Comparison of ENCODE assay signal across 8 cellular contexts in the genomic region with DNA sequence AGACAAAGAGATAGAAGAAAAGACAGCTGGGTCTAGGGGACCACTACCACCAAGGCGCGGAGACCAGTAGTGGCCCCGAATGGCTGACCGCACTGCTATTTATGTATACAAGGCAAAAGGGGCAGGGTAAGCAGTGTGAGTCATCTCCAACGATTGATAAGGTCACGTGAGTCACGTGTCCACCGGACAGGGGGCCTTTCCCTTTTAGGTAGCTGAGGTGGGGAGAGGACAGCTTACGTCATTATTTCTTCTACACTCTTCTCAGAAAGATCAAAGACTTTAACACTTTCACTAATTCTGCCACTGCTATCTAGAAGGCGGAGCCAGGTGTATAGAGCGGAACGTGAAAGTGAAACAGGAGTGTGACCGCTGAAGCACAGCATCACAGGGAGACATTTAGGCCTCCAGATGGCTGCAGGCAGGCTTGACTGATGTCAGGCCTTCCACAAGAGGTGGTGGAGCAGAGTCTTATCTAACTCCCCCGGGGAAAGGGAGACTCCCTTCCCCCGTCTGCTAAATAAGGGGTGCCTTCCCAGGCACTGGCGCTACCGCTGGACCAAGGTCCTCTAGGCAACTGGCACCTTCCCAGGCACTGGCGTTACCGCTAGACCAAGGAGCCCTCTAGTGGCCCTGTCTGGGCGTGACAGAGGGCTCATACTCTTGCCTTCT. TPM values are rescaled to one million over a fixed set of nuclear protein-coding genes. Genes with fewer than 3 reads are reported as not detected.
DNase-seq lines count a peak whose midpoint lies in the region; ATAC-seq and TF ChIP-seq lines count a peak whose summit lies in the region.

No MANE protein-coding gene starts in this region.

- CTCF ChIA-PET in activated CD8-positive, alpha-beta memory T cell treated with anti-CD3 and anti-CD28 coated beads, Interleukin-2, amount 10 ng/mL, durations not matched to agents 7 days and 5 days (lab: Charles Lee): no interaction called here

- H3K4me1 Mint-ChIP-seq in activated CD8-positive, alpha-beta memory T cell treated with anti-CD3 and anti-CD28 coated beads, Interleukin-2, amount 10 ng/mL, durations not matched to agents 7 days and 5 days: no peaks in the 10 kb centered on the region
- H3K4me1 Mint-ChIP-seq in osteocyte (ENCODE audit: unreplicated experiment): peaks cover 31% of the 10 kb centered on the region

- H3K27me3 Mint-ChIP-seq in activated CD8-positive, alpha-beta memory T cell treated with anti-CD3 and anti-CD28 coated beads, Interleukin-2, amount 10 ng/mL, durations not matched to agents 7 days and 5 days: peaks cover 10% of the 10 kb centered on the region
- H3K27me3 Mint-ChIP-seq in osteocyte (ENCODE audit: unreplicated experiment): no peaks in the 10 kb centered on the region

- TF ChIP-seq CTCF in fibroblast of the aortic adventitia (IDR thresholded peaks at IDR 0.05; ENCODE audit: insufficient read depth, low read length) (peak; percentile 70), osteocyte (IDR thresholded peaks at IDR 0.05) (peak; percentile 95)

- no peaks in the 10 kb centered on the region for H3K9me3 Mint-ChIP-seq in activated CD8-positive, alpha-beta memory T cell treated with anti-CD3 and anti-CD28 coated beads, Interleukin-2, amount 10 ng/mL, durations not matched to agents 7 days and 5 days (ENCODE audit: low read depth)
- no peaks in the 10 kb centered on the region for H3K9me3 Mint-ChIP-seq in osteocyte (ENCODE audit: unreplicated experiment)

- DNase-seq in C1 segment of cervical spinal cord (lab: John Stamatoyannopoulos, UW) (peak in 8 of 14 donors; percentile 1 to 43 (median 8)), NCI-H226 (peak; percentile 72), fibroblast of the aortic adventitia (ENCODE audit: low read depth) (peak; percentile 73), osteocyte (ENCODE audit: extremely low spot score, unreplicated experiment) (peak; percentile 88), amniotic stem cell (lab: John Stamatoyannopoulos, UW) (no peak)
- DNase-seq in activated CD8-positive, alpha-beta memory T cell treated with anti-CD3 and anti-CD28 coated beads, Interleukin-2, amount 10 ng/mL, durations not matched to agents 7 days and 5 days: peak; percentile 66

- peak overlapping the region; percentile 47 for H3K4me3 Mint-ChIP-seq in activated CD8-positive, alpha-beta memory T cell treated with anti-CD3 and anti-CD28 coated beads, Interleukin-2, amount 10 ng/mL, durations not matched to agents 7 days and 5 days
- H3K4me3 Mint-ChIP-seq in osteocyte (ENCODE audit: unreplicated experiment): peak overlapping the region; percentile 55

- peak overlapping the region; percentile 27 for H3K4me3 ChIP-seq in fibroblast of the aortic adventitia (ENCODE audit: low read depth, low read length)

- H3K36me3 Mint-ChIP-seq in activated CD8-positive, alpha-beta memory T cell treated with anti-CD3 and anti-CD28 coated beads, Interleukin-2, amount 10 ng/mL, durations not matched to agents 7 days and 5 days: no peaks in the 10 kb centered on the region
- no peaks in the 10 kb centered on the region for H3K36me3 Mint-ChIP-seq in osteocyte (ENCODE audit: unreplicated experiment)

- ATAC-seq in GM18870 (IDR thresholded peaks at IDR 0.05; ENCODE audit: unreplicated experiment) (peak; percentile 96), HG03025 (IDR thresholded peaks at IDR 0.05; ENCODE audit: low FRiP score, unreplicated experiment) (peak; percentile 91)
- peak; percentile 74 for ATAC-seq in activated CD8-positive, alpha-beta memory T cell treated with anti-CD3 and anti-CD28 coated beads, Interleukin-2, amount 10 ng/mL, durations not matched to agents 7 days and 5 days

- peak overlapping the region; percentile 9 for H3K27ac Mint-ChIP-seq in activated CD8-positive, alpha-beta memory T cell treated with anti-CD3 and anti-CD28 coated beads, Interleukin-2, amount 10 ng/mL, durations not matched to agents 7 days and 5 days
- H3K27ac Mint-ChIP-seq in osteocyte (ENCODE audit: unreplicated experiment): no peak overlapping the region

RNA-seq across cellular contexts. Expression of a gene that starts 6.1 kb away (rescaled TPM):
- total RNA-seq in activated CD8-positive, alpha-beta memory T cell treated with anti-CD3 and anti-CD28 coated beads, Interleukin-2, amount 10 ng/mL, durations not matched to agents 7 days and 5 days: not detected
- total RNA-seq in fibroblast of the aortic adventitia (ENCODE audit: low replicate concordance) (4.4 and 22.1 TPM in 2 replicates), osteocyte (18.3 and 20.9 TPM in 2 replicates)
